ENCODE assay signal across 1 cellular context in the genomic region with DNA sequence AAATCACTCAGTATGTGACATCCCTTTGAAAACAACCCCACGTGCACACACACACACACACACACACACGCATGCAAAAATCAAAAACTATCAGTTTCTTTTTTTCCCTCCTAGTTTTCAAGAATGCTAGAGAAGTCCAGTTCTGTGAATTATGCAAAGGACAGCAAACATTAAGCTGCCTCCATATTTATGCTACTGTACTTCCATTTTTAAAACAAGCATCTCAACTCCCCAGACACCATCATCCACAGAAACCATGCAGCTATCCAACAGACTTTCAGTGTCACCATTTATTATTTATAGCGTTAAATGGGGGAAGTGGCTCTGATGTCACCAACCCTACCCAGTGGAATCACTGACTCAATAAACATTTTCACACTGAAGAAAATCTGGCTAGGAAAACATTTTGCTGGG.
A peak's percentile ranks its signal among the peaks of the same experiment; 100 is the strongest.
TF ChIP-seq lines count a peak whose summit lies in the region.

No MANE protein-coding gene starts in this region.

TF ChIP-seq in GM12878, 131 proteins besides CTCF, POLR2A, EP300 and RAD21 (continues in another document):
- TF ChIP-seq IRF4 (IDR thresholded peaks at IDR 0.05; ENCODE audit: low read depth, low read length), result no peak
- TF ChIP-seq, protein P1, sequence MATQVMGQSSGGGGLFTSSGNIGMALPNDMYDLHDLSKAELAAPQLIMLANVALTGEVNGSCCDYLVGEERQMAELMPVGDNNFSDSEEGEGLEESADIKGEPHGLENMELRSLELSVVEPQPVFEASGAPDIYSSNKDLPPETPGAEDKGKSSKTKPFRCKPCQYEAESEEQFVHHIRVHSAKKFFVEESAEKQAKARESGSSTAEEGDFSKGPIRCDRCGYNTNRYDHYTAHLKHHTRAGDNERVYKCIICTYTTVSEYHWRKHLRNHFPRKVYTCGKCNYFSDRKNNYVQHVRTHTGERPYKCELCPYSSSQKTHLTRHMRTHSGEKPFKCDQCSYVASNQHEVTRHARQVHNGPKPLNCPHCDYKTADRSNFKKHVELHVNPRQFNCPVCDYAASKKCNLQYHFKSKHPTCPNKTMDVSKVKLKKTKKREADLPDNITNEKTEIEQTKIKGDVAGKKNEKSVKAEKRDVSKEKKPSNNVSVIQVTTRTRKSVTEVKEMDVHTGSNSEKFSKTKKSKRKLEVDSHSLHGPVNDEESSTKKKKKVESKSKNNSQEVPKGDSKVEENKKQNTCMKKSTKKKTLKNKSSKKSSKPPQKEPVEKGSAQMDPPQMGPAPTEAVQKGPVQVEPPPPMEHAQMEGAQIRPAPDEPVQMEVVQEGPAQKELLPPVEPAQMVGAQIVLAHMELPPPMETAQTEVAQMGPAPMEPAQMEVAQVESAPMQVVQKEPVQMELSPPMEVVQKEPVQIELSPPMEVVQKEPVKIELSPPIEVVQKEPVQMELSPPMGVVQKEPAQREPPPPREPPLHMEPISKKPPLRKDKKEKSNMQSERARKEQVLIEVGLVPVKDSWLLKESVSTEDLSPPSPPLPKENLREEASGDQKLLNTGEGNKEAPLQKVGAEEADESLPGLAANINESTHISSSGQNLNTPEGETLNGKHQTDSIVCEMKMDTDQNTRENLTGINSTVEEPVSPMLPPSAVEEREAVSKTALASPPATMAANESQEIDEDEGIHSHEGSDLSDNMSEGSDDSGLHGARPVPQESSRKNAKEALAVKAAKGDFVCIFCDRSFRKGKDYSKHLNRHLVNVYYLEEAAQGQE (IDR thresholded peaks at IDR 0.05; ENCODE audit: low read depth, low read length), result no peak
- TF ChIP-seq, protein P2, sequence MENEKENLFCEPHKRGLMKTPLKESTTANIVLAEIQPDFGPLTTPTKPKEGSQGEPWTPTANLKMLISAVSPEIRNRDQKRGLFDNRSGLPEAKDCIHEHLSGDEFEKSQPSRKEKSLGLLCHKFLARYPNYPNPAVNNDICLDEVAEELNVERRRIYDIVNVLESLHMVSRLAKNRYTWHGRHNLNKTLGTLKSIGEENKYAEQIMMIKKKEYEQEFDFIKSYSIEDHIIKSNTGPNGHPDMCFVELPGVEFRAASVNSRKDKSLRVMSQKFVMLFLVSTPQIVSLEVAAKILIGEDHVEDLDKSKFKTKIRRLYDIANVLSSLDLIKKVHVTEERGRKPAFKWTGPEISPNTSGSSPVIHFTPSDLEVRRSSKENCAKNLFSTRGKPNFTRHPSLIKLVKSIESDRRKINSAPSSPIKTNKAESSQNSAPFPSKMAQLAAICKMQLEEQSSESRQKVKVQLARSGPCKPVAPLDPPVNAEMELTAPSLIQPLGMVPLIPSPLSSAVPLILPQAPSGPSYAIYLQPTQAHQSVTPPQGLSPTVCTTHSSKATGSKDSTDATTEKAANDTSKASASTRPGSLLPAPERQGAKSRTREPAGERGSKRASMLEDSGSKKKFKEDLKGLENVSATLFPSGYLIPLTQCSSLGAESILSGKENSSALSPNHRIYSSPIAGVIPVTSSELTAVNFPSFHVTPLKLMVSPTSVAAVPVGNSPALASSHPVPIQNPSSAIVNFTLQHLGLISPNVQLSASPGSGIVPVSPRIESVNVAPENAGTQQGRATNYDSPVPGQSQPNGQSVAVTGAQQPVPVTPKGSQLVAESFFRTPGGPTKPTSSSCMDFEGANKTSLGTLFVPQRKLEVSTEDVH (IDR thresholded peaks at IDR 0.05; ENCODE audit: low read depth, partially characterized antibody), result no peak
- no peak for TF ChIP-seq HDGF (IDR thresholded peaks at IDR 0.05)
- peak; percentile 16; the same call in 1 of the 2 replicates for TF ChIP-seq IKZF1 (conservative IDR thresholded peaks at IDR 0.05)
- TF ChIP-seq RB1 (IDR thresholded peaks at IDR 0.05; ENCODE audit: borderline replicate concordance), result no peak
- peak; percentile 20 for TF ChIP-seq MEF2B (IDR thresholded peaks at IDR 0.05; ENCODE audit: partially characterized antibody, poor library complexity, severe bottlenecking)
- TF ChIP-seq RFX5 (IDR thresholded peaks at IDR 0.05; ENCODE audit: low read depth, low read length), result no peak
- TF ChIP-seq, protein P3, sequence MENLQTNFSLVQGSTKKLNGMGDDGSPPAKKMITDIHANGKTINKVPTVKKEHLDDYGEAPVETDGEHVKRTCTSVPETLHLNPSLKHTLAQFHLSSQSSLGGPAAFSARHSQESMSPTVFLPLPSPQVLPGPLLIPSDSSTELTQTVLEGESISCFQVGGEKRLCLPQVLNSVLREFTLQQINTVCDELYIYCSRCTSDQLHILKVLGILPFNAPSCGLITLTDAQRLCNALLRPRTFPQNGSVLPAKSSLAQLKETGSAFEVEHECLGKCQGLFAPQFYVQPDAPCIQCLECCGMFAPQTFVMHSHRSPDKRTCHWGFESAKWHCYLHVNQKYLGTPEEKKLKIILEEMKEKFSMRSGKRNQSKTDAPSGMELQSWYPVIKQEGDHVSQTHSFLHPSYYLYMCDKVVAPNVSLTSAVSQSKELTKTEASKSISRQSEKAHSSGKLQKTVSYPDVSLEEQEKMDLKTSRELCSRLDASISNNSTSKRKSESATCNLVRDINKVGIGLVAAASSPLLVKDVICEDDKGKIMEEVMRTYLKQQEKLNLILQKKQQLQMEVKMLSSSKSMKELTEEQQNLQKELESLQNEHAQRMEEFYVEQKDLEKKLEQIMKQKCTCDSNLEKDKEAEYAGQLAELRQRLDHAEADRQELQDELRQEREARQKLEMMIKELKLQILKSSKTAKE (IDR thresholded peaks at IDR 0.05; ENCODE audit: low read depth, poor library complexity, severe bottlenecking), result peak; percentile 27
- TF ChIP-seq, protein P4, sequence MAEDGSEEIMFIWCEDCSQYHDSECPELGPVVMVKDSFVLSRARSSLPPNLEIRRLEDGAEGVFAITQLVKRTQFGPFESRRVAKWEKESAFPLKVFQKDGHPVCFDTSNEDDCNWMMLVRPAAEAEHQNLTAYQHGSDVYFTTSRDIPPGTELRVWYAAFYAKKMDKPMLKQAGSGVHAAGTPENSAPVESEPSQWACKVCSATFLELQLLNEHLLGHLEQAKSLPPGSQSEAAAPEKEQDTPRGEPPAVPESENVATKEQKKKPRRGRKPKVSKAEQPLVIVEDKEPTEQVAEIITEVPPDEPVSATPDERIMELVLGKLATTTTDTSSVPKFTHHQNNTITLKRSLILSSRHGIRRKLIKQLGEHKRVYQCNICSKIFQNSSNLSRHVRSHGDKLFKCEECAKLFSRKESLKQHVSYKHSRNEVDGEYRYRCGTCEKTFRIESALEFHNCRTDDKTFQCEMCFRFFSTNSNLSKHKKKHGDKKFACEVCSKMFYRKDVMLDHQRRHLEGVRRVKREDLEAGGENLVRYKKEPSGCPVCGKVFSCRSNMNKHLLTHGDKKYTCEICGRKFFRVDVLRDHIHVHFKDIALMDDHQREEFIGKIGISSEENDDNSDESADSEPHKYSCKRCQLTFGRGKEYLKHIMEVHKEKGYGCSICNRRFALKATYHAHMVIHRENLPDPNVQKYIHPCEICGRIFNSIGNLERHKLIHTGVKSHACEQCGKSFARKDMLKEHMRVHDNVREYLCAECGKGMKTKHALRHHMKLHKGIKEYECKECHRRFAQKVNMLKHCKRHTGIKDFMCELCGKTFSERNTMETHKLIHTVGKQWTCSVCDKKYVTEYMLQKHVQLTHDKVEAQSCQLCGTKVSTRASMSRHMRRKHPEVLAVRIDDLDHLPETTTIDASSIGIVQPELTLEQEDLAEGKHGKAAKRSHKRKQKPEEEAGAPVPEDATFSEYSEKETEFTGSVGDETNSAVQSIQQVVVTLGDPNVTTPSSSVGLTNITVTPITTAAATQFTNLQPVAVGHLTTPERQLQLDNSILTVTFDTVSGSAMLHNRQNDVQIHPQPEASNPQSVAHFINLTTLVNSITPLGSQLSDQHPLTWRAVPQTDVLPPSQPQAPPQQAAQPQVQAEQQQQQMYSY (CRISPR knock-in tag; IDR thresholded peaks at IDR 0.05), result no peak
- peak; percentile 30; the same call in 1 of the 2 replicates for TF ChIP-seq MTA2 (IDR thresholded peaks at IDR 0.05; ENCODE audit: low read depth)
- TF ChIP-seq SUZ12 (IDR thresholded peaks at IDR 0.05; ENCODE audit: unreplicated experiment), result no peak
- TF ChIP-seq PAX5 (IDR thresholded peaks at IDR 0.05; ENCODE audit: borderline replicate concordance, low read depth, low read length), result no peak
- no peak for TF ChIP-seq RELA (IDR thresholded peaks at IDR 0.05; ENCODE audit: borderline replicate concordance, partially characterized antibody)
- TF ChIP-seq JUNB (IDR thresholded peaks at IDR 0.05), result no peak
- TF ChIP-seq KDM1A (IDR thresholded peaks at IDR 0.05; ENCODE audit: borderline replicate concordance), result no peak
- TF ChIP-seq, protein P5, sequence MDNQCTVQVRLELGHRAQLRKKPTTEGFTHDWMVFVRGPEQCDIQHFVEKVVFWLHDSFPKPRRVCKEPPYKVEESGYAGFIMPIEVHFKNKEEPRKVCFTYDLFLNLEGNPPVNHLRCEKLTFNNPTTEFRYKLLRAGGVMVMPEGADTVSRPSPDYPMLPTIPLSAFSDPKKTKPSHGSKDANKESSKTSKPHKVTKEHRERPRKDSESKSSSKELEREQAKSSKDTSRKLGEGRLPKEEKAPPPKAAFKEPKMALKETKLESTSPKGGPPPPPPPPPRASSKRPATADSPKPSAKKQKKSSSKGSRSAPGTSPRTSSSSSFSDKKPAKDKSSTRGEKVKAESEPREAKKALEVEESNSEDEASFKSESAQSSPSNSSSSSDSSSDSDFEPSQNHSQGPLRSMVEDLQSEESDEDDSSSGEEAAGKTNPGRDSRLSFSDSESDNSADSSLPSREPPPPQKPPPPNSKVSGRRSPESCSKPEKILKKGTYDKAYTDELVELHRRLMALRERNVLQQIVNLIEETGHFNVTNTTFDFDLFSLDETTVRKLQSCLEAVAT (IDR thresholded peaks at IDR 0.05), result no peak
- no peak for TF ChIP-seq TCF7 (IDR thresholded peaks at IDR 0.05; ENCODE audit: borderline replicate concordance)
- no peak for TF ChIP-seq DPF2 (IDR thresholded peaks at IDR 0.05)
- TF ChIP-seq, protein P6, sequence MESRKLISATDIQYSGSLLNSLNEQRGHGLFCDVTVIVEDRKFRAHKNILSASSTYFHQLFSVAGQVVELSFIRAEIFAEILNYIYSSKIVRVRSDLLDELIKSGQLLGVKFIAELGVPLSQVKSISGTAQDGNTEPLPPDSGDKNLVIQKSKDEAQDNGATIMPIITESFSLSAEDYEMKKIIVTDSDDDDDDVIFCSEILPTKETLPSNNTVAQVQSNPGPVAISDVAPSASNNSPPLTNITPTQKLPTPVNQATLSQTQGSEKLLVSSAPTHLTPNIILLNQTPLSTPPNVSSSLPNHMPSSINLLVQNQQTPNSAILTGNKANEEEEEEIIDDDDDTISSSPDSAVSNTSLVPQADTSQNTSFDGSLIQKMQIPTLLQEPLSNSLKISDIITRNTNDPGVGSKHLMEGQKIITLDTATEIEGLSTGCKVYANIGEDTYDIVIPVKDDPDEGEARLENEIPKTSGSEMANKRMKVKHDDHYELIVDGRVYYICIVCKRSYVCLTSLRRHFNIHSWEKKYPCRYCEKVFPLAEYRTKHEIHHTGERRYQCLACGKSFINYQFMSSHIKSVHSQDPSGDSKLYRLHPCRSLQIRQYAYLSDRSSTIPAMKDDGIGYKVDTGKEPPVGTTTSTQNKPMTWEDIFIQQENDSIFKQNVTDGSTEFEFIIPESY (IDR thresholded peaks at IDR 0.05), result no peak
- TF ChIP-seq, protein P7, sequence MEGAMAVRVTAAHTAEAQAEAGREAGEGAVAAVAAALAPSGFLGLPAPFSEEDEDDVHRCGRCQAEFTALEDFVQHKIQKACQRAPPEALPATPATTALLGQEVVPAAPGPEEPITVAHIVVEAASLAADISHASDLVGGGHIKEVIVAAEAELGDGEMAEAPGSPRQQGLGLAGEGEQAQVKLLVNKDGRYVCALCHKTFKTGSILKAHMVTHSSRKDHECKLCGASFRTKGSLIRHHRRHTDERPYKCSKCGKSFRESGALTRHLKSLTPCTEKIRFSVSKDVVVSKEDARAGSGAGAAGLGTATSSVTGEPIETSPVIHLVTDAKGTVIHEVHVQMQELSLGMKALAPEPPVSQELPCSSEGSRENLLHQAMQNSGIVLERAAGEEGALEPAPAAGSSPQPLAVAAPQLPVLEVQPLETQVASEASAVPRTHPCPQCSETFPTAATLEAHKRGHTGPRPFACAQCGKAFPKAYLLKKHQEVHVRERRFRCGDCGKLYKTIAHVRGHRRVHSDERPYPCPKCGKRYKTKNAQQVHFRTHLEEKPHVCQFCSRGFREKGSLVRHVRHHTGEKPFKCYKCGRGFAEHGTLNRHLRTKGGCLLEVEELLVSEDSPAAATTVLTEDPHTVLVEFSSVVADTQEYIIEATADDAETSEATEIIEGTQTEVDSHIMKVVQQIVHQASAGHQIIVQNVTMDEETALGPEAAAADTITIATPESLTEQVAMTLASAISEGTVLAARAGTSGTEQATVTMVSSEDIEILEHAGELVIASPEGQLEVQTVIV (IDR thresholded peaks at IDR 0.05; ENCODE audit: borderline replicate concordance, partially characterized antibody), result no peak
- TF ChIP-seq, protein P8, sequence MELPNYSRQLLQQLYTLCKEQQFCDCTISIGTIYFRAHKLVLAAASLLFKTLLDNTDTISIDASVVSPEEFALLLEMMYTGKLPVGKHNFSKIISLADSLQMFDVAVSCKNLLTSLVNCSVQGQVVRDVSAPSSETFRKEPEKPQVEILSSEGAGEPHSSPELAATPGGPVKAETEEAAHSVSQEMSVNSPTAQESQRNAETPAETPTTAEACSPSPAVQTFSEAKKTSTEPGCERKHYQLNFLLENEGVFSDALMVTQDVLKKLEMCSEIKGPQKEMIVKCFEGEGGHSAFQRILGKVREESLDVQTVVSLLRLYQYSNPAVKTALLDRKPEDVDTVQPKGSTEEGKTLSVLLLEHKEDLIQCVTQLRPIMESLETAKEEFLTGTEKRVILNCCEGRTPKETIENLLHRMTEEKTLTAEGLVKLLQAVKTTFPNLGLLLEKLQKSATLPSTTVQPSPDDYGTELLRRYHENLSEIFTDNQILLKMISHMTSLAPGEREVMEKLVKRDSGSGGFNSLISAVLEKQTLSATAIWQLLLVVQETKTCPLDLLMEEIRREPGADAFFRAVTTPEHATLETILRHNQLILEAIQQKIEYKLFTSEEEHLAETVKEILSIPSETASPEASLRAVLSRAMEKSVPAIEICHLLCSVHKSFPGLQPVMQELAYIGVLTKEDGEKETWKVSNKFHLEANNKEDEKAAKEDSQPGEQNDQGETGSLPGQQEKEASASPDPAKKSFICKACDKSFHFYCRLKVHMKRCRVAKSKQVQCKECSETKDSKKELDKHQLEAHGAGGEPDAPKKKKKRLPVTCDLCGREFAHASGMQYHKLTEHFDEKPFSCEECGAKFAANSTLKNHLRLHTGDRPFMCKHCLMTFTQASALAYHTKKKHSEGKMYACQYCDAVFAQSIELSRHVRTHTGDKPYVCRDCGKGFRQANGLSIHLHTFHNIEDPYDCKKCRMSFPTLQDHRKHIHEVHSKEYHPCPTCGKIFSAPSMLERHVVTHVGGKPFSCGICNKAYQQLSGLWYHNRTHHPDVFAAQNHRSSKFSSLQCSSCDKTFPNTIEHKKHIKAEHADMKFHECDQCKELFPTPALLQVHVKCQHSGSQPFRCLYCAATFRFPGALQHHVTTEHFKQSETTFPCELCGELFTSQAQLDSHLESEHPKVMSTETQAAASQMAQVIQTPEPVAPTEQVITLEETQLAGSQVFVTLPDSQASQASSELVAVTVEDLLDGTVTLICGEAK (IDR thresholded peaks at IDR 0.05; ENCODE audit: borderline replicate concordance), result no peak
- no peak for TF ChIP-seq CEBPB (IDR thresholded peaks at IDR 0.05; ENCODE audit: borderline replicate concordance in 1 of 2, low read depth in 2 of 2, low read length in 2 of 2)
- TF ChIP-seq TAF1 (IDR thresholded peaks at IDR 0.05; ENCODE audit: borderline replicate concordance, low read depth, low read length), result no peak
- TF ChIP-seq, protein P9, sequence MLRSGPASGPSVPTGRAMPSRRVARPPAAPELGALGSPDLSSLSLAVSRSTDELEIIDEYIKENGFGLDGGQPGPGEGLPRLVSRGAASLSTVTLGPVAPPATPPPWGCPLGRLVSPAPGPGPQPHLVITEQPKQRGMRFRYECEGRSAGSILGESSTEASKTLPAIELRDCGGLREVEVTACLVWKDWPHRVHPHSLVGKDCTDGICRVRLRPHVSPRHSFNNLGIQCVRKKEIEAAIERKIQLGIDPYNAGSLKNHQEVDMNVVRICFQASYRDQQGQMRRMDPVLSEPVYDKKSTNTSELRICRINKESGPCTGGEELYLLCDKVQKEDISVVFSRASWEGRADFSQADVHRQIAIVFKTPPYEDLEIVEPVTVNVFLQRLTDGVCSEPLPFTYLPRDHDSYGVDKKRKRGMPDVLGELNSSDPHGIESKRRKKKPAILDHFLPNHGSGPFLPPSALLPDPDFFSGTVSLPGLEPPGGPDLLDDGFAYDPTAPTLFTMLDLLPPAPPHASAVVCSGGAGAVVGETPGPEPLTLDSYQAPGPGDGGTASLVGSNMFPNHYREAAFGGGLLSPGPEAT (IDR thresholded peaks at IDR 0.05; ENCODE audit: low read depth), result no peak
